Comparison of ENCODE assay signal across 1 cellular context in the genomic region with DNA sequence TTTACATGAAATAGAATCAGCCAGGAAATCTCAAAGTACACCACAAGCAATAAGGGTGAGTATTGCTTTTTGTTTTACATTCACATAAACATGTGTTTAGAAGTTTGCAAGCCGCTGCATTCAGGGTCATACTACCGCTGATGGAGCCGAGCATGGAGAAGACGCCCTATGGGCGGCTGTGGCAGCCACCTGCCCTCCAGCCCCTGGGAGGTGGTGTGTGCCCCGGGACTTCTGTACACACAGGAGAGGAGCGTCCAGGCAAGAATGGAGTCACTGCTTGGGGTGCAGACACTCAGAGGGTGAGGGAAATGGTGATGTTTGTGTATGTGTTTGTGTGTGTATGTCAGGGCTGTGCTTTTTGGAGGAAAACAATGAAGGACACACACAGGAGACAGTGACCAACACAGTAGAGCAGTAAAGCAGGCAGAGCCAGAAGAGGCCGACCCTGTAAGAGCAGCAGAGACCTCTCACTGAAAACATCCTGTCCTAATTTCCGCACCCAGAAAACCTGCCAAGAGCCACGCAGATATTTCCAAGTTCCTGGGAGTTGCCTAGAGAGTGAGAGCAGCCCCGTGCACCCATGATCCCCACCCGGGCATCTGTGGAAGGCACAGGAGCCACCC.
TF ChIP-seq lines count a peak whose summit lies in the region.

No MANE protein-coding gene starts in this region.

TF ChIP-seq in IMR-90, 13 proteins besides CTCF, POLR2A, EP300 and RAD21:
- no peak for TF ChIP-seq RCOR1 (IDR thresholded peaks at IDR 0.05; ENCODE audit: insufficient replicate concordance, low read length)
- no peak for TF ChIP-seq BHLHE40 (IDR thresholded peaks at IDR 0.05; ENCODE audit: low read depth, low read length)
